36 cellular contexts compared by ENCODE assay signal in the genomic region with DNA sequence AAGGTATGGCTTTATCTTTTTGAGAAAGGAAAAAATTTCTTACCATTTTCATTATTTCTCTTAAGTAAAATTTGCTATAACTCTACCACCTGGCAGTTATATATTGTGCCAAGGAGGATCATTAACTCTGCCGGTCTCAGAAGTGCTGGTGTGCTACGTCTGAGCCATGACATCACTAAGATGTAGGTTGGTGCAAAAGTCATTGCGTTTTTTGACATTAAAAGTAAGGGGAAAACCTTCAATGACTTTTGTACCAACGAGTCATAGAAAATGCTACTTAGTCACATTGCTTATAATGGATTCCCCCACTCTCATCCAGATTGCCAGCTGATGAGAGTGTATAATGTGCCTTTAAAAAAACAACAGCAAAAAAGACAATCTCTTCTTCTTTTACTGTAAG.
"Had no signal": no experiment of that assay in that cellular context is flagged by ENCODE, and none has a peak within 500 bp of the region (broad histone marks: within the 10 kb centered on the region; RNA-seq: fewer than 3 reads in every experiment).

No MANE protein-coding gene starts in this region.

- H3K9me3 ChIP-seq: MG63 had no signal

- DNase-seq: Karpas-422, Kasumi-1, MG63, MM.1S, MV-4-11, NCI-H1048, NCI-H1092, NCI-H1092 treated with DMSO at 0.1 percent for 48 hours, NCI-H1105, NCI-H1105 treated with DMSO at 0.1 percent for 48 hours, NCI-H1417, NCI-H1417 treated with DMSO at 0.1 percent for 48 hours, NCI-H1436, NCI-H1436 treated with DMSO at 0.1 percent for 48 hours, NCI-H146, NCI-H1694, NCI-H1694 treated with DMSO at 0.1 percent for 48 hours, NCI-H187, NCI-H187 treated with DMSO at 0.1 percent for 48 hours, NCI-H1930, NCI-H2029, NCI-H2029 treated with DMSO at 0.1 percent for 48 hours, NCI-H2081, NCI-H2081 treated with DMSO at 0.1 percent for 48 hours, NCI-H2107, NCI-H2171, NCI-H2171 treated with DMSO at 0.1 percent for 48 hours, NCI-H2227 treated with DMSO at 0.1 percent for 48 hours, NCI-H226, NCI-H345, NCI-H446, NCI-H446 treated with DMSO at 0.1 percent for 48 hours, NCI-H510A, NCI-H510A treated with DMSO at 0.1 percent for 48 hours, NCI-H524, NCI-H524 treated with DMSO at 0.1 percent for 48 hours had no signal

- H3K27me3 ChIP-seq: MG63 had no signal

- H3K4me3 ChIP-seq: MG63 had no signal

- H3K36me3 ChIP-seq: MG63 had no signal
